Comparison of ENCODE assay signal across 14 cellular contexts in the genomic region with DNA sequence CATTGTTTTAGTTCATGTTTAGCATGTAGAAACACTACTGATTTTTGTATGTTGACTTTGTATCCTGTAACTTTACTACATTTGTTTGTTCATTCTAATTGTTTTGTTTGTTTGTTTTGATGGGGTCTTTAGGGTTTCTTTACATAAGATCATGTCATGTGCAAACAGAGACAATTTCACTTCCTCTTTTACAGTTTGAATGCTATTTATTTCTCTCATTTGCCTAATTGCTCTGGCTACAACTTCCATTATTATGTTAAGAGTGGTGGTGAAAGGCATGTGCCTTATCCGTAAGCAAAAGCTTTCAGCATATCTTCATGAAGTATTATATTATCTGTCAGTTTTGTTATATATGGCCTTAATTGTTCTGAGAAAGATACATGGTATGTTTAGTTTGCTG.
DNase-seq lines count a peak whose midpoint lies in the region; ATAC-seq and TF ChIP-seq lines count a peak whose summit lies in the region.
"Had no signal": no experiment of that assay in that cellular context is flagged by ENCODE, and none has a peak within 500 bp of the region (broad histone marks: within the 10 kb centered on the region; RNA-seq: fewer than 3 reads in every experiment).

No MANE protein-coding gene starts in this region.

- TF ChIP-seq CTCF in GM10266 (IDR thresholded peaks at IDR 0.05; ENCODE audit: control insufficient read depth, insufficient read depth, low read depth, missing control alignments), result no peak

- peak; percentile 87 for ATAC-seq in GM19452 (IDR thresholded peaks at IDR 0.05; ENCODE audit: unreplicated experiment)
- peak; percentile 78 for ATAC-seq in HG02973 (IDR thresholded peaks at IDR 0.05; ENCODE audit: unreplicated experiment)
- ATAC-seq: left lobe of liver had no signal

- DNase-seq in DMS53 treated with DMSO at 0.1 percent for 48 hours (lab: John Stamatoyannopoulos, UW; ENCODE audit: unreplicated experiment), result peak; percentile 2
- DNase-seq in NCI-H748 (lab: John Stamatoyannopoulos, UW; ENCODE audit: unreplicated experiment), result peak; percentile 32
- no peak for DNase-seq in retina
- no peak for DNase-seq in dedifferentiated amniotic fluid mesenchymal stem cell (ENCODE audit: extremely low spot score)
- no peak for DNase-seq in NCI-H1436 treated with DMSO at 0.1 percent for 48 hours (lab: John Stamatoyannopoulos, UW)
- DNase-seq in GM10266 (ENCODE audit: extremely low spot score), result no peak
- DNase-seq: activated CD8-positive, alpha-beta memory T cell treated with anti-CD3 and anti-CD28 coated beads, Interleukin-2, amount 50 U/mL, for 4 hours; aorta; DMS 273 treated with DMSO at 0.1 percent for 48 hours; NCI-H2171; thyroid gland had no signal

Comparison
In these comparisons a context has a peak if more than half of its experiments do, and no peak if none do; other contexts are left out.
1. DNase-seq: peak in DMS53 treated with DMSO at 0.1 percent for 48 hours (single experiment) and NCI-H748 (single experiment); none in retina (single experiment), dedifferentiated amniotic fluid mesenchymal stem cell (single experiment), NCI-H1436 treated with DMSO at 0.1 percent for 48 hours (single experiment) and GM10266 (single experiment).